In genomic region chr1:1176931-1177330, GRCh38 we compare ENCODE assay signal across 1 cellular context.
A peak's percentile ranks its signal among the peaks of the same experiment; 100 is the strongest.
TF ChIP-seq lines count a peak whose summit lies in the region.

No MANE protein-coding gene starts in this region.

TF ChIP-seq in HEK293, 187 proteins besides CTCF, POLR2A, EP300 and RAD21 (continued from another document):
- peak; percentile 91 for TF ChIP-seq ZSCAN4 (tag by site-specific recombination; IDR thresholded peaks at IDR 0.05)
- no peak for TF ChIP-seq KLF8 (tag by site-specific recombination; IDR thresholded peaks at IDR 0.05)
- no peak for TF ChIP-seq ZNF140 (tag by site-specific recombination; IDR thresholded peaks at IDR 0.05)
